In the genomic region with DNA sequence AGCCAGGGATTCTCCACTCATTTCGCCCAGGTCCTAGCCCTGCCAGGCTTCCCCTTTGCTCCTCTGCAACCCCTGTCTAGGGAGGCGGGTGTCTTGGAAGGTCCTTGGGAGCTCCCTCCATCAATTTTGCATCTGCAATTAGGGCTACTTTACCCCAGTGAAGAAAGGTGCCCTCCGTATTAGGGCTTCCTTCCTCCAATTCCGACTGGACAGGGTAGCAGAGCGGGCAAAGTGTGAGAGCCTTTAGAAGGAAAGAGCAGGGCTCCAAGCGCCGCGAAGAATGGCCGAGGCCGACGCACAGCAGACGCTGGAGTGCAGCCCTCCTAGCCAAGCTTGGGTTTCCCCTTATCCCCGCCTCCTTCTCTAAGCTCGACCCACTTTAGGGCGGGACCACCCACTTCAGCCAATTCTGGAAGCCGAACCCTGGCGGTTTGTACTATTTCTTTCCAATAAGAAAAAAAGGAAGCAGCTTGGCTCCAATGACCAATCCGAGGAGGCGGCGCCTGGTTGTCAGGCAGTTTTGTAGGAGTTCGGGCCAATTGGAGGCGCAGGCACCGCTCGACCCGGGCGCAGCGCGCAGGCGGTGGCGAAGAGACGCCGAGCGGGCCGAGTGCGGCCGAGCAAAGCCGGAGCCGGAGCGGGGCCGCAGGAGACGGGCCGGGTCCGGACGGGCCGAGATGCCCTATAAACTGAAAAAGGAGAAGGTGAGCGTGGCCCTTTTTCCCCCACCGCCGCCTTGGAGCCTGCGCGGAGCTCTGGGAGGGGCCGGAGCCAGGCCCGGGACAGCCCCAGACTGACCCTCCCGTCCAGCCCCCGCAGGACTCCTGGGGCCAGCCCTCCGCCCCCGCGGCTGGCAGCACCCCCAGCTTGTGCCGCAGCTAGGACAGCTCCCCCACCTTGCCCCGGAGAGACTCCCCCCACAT, we compare ENCODE assay signal across 1 cellular context.
TF ChIP-seq lines count a peak whose summit lies in the region.

A gene (plus strand): TSS at position 570 of the 923 bp plus-strand sequence. CDS start 108 bp downstream, at position 678.

TF ChIP-seq in K562, 482 proteins besides CTCF, POLR2A, EP300 and RAD21 (continued from another document and continues in another):
- TF ChIP-seq, protein P1, sequence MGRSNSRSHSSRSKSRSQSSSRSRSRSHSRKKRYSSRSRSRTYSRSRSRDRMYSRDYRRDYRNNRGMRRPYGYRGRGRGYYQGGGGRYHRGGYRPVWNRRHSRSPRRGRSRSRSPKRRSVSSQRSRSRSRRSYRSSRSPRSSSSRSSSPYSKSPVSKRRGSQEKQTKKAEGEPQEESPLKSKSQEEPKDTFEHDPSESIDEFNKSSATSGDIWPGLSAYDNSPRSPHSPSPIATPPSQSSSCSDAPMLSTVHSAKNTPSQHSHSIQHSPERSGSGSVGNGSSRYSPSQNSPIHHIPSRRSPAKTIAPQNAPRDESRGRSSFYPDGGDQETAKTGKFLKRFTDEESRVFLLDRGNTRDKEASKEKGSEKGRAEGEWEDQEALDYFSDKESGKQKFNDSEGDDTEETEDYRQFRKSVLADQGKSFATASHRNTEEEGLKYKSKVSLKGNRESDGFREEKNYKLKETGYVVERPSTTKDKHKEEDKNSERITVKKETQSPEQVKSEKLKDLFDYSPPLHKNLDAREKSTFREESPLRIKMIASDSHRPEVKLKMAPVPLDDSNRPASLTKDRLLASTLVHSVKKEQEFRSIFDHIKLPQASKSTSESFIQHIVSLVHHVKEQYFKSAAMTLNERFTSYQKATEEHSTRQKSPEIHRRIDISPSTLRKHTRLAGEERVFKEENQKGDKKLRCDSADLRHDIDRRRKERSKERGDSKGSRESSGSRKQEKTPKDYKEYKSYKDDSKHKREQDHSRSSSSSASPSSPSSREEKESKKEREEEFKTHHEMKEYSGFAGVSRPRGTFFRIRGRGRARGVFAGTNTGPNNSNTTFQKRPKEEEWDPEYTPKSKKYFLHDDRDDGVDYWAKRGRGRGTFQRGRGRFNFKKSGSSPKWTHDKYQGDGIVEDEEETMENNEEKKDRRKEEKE (IDR thresholded peaks at IDR 0.05; ENCODE audit: borderline replicate concordance in 1 of 2, control insufficient read depth in 1 of 2, low read depth in 2 of 2, low read length in 1 of 2), result no peak
- no peak; the same call in 1 of the 2 replicates for TF ChIP-seq CHD2 (IDR thresholded peaks at IDR 0.05; ENCODE audit: low read depth, low read length)
- TF ChIP-seq JUN (IDR thresholded peaks at IDR 0.05; ENCODE audit: borderline replicate concordance, low read depth, low read length), result no peak
- TF ChIP-seq JUN (CRISPR knock-in tag; IDR thresholded peaks at IDR 0.05; ENCODE audit: borderline replicate concordance), result no peak
- no peak for TF ChIP-seq GTF2A2 (tag; IDR thresholded peaks at IDR 0.05)
- no peak for TF ChIP-seq NEUROD1 (IDR thresholded peaks at IDR 0.05; ENCODE audit: borderline replicate concordance, low read depth, low read length, partially characterized antibody)
- TF ChIP-seq, protein P2, sequence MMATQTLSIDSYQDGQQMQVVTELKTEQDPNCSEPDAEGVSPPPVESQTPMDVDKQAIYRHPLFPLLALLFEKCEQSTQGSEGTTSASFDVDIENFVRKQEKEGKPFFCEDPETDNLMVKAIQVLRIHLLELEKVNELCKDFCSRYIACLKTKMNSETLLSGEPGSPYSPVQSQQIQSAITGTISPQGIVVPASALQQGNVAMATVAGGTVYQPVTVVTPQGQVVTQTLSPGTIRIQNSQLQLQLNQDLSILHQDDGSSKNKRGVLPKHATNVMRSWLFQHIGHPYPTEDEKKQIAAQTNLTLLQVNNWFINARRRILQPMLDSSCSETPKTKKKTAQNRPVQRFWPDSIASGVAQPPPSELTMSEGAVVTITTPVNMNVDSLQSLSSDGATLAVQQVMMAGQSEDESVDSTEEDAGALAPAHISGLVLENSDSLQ (IDR thresholded peaks at IDR 0.05), result no peak
- TF ChIP-seq HNRNPH1 (optimal IDR thresholded peaks at IDR 0.05; ENCODE audit: low read depth, low read length), result no peak
- TF ChIP-seq, protein P3, sequence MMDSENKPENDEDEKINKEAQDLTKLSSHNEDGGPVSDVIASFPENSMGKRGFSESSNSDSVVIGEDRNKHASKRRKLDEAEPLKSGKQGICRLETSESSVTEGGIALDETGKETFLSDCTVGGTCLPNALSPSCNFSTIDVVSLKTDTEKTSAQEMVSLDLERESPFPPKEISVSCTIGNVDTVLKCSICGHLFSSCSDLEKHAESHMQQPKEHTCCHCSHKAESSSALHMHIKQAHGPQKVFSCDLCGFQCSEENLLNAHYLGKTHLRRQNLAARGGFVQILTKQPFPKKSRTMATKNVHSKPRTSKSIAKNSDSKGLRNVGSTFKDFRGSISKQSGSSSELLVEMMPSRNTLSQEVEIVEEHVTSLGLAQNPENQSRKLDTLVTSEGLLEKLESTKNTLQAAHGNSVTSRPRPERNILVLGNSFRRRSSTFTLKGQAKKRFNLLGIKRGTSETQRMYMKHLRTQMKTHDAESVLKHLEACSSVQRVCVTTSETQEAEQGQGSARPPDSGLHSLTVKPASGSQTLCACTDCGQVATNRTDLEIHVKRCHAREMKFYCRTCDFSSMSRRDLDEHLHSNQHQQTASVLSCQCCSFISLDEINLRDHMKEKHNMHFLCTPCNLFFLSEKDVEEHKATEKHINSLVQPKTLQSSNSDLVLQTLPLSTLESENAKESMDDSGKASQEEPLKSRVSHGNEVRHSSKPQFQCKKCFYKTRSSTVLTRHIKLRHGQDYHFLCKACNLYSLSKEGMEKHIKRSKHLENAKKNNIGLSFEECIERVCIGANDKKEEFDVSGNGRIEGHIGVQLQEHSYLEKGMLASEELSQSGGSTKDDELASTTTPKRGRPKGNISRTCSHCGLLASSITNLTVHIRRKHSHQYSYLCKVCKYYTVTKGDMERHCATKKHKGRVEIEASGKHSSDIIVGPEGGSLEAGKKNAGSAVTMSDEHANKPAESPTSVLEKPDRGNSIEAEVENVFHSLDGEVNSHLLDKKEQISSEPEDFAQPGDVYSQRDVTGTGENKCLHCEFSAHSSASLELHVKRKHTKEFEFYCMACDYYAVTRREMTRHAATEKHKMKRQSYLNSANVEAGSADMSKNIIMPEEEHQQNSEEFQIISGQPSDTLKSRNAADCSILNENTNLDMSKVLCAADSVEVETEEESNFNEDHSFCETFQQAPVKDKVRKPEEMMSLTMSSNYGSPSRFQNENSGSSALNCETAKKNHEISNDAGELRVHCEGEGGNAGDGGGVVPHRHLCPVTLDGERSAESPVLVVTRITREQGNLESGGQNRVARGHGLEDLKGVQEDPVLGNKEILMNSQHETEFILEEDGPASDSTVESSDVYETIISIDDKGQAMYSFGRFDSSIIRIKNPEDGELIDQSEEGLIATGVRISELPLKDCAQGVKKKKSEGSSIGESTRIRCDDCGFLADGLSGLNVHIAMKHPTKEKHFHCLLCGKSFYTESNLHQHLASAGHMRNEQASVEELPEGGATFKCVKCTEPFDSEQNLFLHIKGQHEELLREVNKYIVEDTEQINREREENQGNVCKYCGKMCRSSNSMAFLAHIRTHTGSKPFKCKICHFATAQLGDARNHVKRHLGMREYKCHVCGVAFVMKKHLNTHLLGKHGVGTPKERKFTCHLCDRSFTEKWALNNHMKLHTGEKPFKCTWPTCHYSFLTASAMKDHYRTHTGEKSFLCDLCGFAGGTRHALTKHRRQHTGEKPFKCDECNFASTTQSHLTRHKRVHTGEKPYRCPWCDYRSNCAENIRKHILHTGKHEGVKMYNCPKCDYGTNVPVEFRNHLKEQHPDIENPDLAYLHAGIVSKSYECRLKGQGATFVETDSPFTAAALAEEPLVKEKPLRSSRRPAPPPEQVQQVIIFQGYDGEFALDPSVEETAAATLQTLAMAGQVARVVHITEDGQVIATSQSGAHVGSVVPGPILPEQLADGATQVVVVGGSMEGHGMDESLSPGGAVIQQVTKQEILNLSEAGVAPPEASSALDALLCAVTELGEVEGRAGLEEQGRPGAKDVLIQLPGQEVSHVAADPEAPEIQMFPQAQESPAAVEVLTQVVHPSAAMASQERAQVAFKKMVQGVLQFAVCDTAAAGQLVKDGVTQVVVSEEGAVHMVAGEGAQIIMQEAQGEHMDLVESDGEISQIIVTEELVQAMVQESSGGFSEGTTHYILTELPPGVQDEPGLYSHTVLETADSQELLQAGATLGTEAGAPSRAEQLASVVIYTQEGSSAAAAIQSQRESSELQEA (IDR thresholded peaks at IDR 0.05; ENCODE audit: low read depth), result no peak
- TF ChIP-seq, protein P4, sequence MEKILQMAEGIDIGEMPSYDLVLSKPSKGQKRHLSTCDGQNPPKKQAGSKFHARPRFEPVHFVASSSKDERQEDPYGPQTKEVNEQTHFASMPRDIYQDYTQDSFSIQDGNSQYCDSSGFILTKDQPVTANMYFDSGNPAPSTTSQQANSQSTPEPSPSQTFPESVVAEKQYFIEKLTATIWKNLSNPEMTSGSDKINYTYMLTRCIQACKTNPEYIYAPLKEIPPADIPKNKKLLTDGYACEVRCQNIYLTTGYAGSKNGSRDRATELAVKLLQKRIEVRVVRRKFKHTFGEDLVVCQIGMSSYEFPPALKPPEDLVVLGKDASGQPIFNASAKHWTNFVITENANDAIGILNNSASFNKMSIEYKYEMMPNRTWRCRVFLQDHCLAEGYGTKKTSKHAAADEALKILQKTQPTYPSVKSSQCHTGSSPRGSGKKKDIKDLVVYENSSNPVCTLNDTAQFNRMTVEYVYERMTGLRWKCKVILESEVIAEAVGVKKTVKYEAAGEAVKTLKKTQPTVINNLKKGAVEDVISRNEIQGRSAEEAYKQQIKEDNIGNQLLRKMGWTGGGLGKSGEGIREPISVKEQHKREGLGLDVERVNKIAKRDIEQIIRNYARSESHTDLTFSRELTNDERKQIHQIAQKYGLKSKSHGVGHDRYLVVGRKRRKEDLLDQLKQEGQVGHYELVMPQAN (IDR thresholded peaks at IDR 0.05; ENCODE audit: borderline replicate concordance), result no peak
- peak; percentile 53; the same call in 1 of the 2 replicates for TF ChIP-seq L3MBTL2 (IDR thresholded peaks at IDR 0.05)
- TF ChIP-seq, protein P5, sequence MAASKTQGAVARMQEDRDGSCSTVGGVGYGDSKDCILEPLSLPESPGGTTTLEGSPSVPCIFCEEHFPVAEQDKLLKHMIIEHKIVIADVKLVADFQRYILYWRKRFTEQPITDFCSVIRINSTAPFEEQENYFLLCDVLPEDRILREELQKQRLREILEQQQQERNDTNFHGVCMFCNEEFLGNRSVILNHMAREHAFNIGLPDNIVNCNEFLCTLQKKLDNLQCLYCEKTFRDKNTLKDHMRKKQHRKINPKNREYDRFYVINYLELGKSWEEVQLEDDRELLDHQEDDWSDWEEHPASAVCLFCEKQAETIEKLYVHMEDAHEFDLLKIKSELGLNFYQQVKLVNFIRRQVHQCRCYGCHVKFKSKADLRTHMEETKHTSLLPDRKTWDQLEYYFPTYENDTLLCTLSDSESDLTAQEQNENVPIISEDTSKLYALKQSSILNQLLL (CRISPR knock-in tag; IDR thresholded peaks at IDR 0.05; ENCODE audit: borderline replicate concordance), result no peak
- TF ChIP-seq NR4A1 (CRISPR knock-in tag; IDR thresholded peaks at IDR 0.05), result no peak
- no peak for TF ChIP-seq NR4A1 (tag; IDR thresholded peaks at IDR 0.05)
- TF ChIP-seq HDAC3 (IDR thresholded peaks at IDR 0.05; ENCODE audit: borderline replicate concordance, partially characterized antibody), result no peak
- TF ChIP-seq, protein P6, sequence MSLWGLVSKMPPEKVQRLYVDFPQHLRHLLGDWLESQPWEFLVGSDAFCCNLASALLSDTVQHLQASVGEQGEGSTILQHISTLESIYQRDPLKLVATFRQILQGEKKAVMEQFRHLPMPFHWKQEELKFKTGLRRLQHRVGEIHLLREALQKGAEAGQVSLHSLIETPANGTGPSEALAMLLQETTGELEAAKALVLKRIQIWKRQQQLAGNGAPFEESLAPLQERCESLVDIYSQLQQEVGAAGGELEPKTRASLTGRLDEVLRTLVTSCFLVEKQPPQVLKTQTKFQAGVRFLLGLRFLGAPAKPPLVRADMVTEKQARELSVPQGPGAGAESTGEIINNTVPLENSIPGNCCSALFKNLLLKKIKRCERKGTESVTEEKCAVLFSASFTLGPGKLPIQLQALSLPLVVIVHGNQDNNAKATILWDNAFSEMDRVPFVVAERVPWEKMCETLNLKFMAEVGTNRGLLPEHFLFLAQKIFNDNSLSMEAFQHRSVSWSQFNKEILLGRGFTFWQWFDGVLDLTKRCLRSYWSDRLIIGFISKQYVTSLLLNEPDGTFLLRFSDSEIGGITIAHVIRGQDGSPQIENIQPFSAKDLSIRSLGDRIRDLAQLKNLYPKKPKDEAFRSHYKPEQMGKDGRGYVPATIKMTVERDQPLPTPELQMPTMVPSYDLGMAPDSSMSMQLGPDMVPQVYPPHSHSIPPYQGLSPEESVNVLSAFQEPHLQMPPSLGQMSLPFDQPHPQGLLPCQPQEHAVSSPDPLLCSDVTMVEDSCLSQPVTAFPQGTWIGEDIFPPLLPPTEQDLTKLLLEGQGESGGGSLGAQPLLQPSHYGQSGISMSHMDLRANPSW (CRISPR knock-in tag; IDR thresholded peaks at IDR 0.05), result peak; percentile 87; the same call in 1 of the 2 replicates
- TF ChIP-seq PML (IDR thresholded peaks at IDR 0.05; ENCODE audit: low read length), result peak; percentile 73; the same call in 1 of the 2 replicates
- TF ChIP-seq MAFF (IDR thresholded peaks at IDR 0.05; ENCODE audit: low read length), result no peak
- TF ChIP-seq PCBP1 (IDR thresholded peaks at IDR 0.05; ENCODE audit: low read depth, low read length, poor library complexity, severe bottlenecking), result peak; percentile 54
- TF ChIP-seq, protein P7, sequence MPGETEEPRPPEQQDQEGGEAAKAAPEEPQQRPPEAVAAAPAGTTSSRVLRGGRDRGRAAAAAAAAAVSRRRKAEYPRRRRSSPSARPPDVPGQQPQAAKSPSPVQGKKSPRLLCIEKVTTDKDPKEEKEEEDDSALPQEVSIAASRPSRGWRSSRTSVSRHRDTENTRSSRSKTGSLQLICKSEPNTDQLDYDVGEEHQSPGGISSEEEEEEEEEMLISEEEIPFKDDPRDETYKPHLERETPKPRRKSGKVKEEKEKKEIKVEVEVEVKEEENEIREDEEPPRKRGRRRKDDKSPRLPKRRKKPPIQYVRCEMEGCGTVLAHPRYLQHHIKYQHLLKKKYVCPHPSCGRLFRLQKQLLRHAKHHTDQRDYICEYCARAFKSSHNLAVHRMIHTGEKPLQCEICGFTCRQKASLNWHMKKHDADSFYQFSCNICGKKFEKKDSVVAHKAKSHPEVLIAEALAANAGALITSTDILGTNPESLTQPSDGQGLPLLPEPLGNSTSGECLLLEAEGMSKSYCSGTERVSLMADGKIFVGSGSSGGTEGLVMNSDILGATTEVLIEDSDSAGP (CRISPR knock-in tag; IDR thresholded peaks at IDR 0.05), result no peak
- TF ChIP-seq, protein P8, sequence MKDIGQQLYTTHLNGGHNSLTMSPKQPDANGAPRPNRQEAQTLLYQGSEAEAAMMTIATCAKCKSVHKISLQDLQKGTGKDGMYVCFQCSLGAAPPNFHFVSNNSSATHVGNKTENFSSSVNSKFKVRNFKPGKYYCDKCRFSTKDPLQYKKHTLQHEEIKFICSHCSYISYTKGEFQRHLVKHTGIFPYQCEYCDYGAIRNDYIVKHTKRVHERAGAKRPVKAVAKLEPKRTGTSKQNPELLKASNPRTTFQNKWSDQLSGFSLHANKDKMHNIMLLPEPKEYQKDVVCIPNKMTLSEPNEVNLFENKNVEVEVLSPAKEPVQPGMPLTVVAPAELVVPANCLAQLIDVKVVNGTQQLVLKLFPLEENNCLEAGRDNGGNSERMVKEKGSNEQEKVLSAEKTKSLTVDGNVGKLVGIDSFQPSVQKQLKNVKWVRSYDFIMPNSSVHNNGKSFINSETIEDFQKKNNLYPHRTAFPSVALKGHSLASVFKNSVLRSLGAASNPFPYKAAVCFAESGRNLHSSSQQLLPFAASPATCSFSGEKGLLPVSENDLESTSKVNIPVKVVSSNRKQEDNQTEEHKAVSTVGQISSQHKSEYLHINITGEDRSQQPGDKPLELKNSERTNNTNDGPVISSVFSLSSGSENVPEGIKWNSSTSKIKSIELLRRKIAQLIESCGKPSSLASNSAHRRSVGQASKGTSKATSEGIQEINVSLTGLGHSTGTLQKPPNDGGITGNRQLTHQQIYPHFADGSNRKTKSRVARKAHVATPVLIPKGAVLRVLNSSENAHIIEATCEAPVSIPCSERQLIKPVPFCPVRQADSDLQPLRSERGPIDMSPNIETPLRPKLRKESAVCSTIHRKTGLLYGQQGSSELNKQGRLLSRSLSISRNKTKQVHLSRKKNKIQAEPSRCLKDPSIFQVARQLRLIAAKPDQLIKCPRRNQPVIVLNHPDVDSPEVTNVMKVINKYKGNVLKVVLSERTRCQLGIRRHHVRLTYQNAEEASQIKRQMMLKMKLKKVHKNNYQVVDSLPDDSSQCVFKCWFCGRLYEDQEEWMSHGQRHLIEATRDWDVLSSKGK (CRISPR knock-in tag; IDR thresholded peaks at IDR 0.05), result no peak
- no peak for TF ChIP-seq ZNF121 (CRISPR knock-in tag; conservative IDR thresholded peaks at IDR 0.05)
